ENCODE assay signal across 21 cellular contexts in genomic region chr9:135290086-135290485, GRCh38.
"Had no signal": no experiment of that assay in that cellular context is flagged by ENCODE, and none has a peak within 500 bp of the region (broad histone marks: within the 10 kb centered on the region; RNA-seq: fewer than 3 reads in every experiment).

No MANE protein-coding gene starts in this region.

- H3K27ac ChIP-seq: coronary artery, foreskin keratinocyte, ovary, thyroid gland, vagina had no signal

- H3K27me3 ChIP-seq: foreskin keratinocyte, ovary, thyroid gland, vagina had no signal

- H3K4me1 ChIP-seq: foreskin keratinocyte, thyroid gland, vagina had no signal

- H3K9me3 ChIP-seq: mucosa of descending colon, ovary, thyroid gland, vagina had no signal

- ATAC-seq: activated CD4-positive, alpha-beta T cell treated with anti-CD3 and anti-CD28 coated beads for 36 hours; foreskin keratinocyte; left lobe of liver; WTC11 had no signal

- H3K36me3 ChIP-seq: ovary, thyroid gland, vagina had no signal

- DNase-seq: activated CD4-positive, alpha-beta T cell treated with anti-CD3 and anti-CD28 coated beads for 36 hours; activated CD4-positive, alpha-beta T cell treated with anti-CD3 and anti-CD28 coated beads, Interleukin-2, amount 50 U/mL, for 48 hours; activated naive CD4-positive, alpha-beta T cell; activated naive CD8-positive, alpha-beta T cell treated with anti-CD3 and anti-CD28 coated beads for 36 hours; amniotic stem cell; caudate nucleus; foreskin keratinocyte; hypothalamus; islet precursor cell; mammary epithelial cell; mucosa of descending colon; naive B cell; ovary; stimulated activated CD8-positive, alpha-beta memory T cell treated with anti-CD3 and anti-CD28 coated beads, Interleukin-4, amount 100 ng/mL, for 48 hours; stimulated activated naive CD4-positive, alpha-beta T cell; SW 1271; thyroid gland had no signal

- H3K4me3 ChIP-seq: coronary artery, mucosa of descending colon, ovary, thyroid gland, vagina had no signal
